Comparison of ENCODE assay signal across 8 cellular contexts in the genomic region with DNA sequence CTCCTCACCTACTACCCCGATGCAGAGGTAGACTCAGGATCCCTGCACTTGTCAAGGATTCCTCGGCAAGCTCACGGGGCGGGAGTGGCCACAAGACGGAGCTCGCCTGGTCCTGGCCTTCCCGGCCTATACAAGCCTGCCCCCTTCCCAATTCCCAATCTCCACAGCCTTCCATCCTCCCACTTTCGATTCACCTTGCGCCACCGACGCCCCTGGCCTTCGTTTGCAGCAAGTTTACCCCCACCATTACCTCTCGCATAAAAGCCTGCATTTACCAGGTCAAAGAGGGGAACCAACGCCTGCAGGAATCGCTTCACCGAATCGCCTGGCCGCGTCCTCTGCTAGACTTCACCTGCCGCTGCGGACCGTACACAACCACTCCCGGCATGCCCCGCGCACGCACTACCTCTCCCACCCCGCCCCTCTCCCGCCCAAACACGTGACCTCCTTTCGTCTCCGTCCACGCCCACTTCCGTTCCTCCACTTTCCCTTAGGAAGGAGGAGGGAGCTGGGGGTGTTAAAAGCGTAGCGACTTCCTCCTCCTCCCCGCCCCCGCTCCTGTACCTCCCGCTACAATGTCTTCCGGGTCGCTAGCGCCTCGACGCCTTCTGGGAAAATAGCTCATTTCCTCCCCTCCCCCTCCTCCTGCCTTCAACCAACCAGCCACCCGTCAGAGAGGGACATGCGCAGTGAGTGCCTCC. TPM values are rescaled to one million over a fixed set of nuclear protein-coding genes. Genes with fewer than 3 reads are reported as not detected.
DNase-seq lines count a peak whose midpoint lies in the region; TF ChIP-seq lines count a peak whose summit lies in the region.

A gene (minus strand): TSS at position 380 of the 701 bp plus-strand sequence. CDS start 44,779 bp downstream, outside the sequence.

- peaks cover 6% of the 10 kb centered on the region for H3K4me1 ChIP-seq in effector memory CD4-positive, alpha-beta T cell (ENCODE audit: control insufficient read depth, insufficient read depth, low read length, poor library complexity, severe bottlenecking)

- DNase-seq in COR-L47 (lab: John Stamatoyannopoulos, UW) (peak; percentile 99), GM20000 (ENCODE audit: low spot score) (peak; percentile 84), HT-29 (ENCODE audit: low spot score) (peak; percentile 98), lung microvascular endothelial cell (ENCODE audit: low read depth in 2 of 2) (peak; percentile 100)
- peak; percentile 98 for DNase-seq in NK-92 treated with Interleukin-12 subunit alpha and Interleukin-12 subunit beta, amount 100 ng/mL, for 24 hours (lab: John Stamatoyannopoulos, UW)
- DNase-seq in activated CD8-positive, alpha-beta memory T cell treated with anti-CD3 and anti-CD28 coated beads for 24 hours = peak; percentile 95
- DNase-seq in effector memory CD4-positive, alpha-beta T cell = peak; percentile 95 to 97 (median 95)
- DNase-seq in stimulated activated CD4-positive, alpha-beta T cell treated with anti-CD3 and anti-CD28 coated beads, TNF-alpha, amount 100 ng/mL, for 48 hours (ENCODE audit: low read depth in 3 of 3) = peak; percentile 92 to 98 (median 96)

- peak within 1 kb of the TSS; percentile 92 for H3K27ac ChIP-seq in effector memory CD4-positive, alpha-beta T cell (ENCODE audit: insufficient read depth, low read length, poor library complexity, severe bottlenecking)

- H3K27me3 ChIP-seq in effector memory CD4-positive, alpha-beta T cell (replicated peaks; ENCODE audit: control insufficient read depth, insufficient read depth, low read length, poor library complexity, severe bottlenecking) = no peaks in the 10 kb centered on the region

- peak; percentile 9 for TF ChIP-seq CTCF in GM20000 (IDR thresholded peaks at IDR 0.05; ENCODE audit: extremely low read depth, missing control alignments)

- H3K4me3 ChIP-seq in effector memory CD4-positive, alpha-beta T cell (ENCODE audit: insufficient read depth, low read depth, low read length, poor library complexity, severe bottlenecking) = peak within 1 kb of the TSS; percentile 84

- no peaks in the 10 kb centered on the region for H3K36me3 ChIP-seq in effector memory CD4-positive, alpha-beta T cell (ENCODE audit: control insufficient read depth, insufficient read depth, low read length)

- no peaks in the 10 kb centered on the region for H3K9me3 ChIP-seq in effector memory CD4-positive, alpha-beta T cell (ENCODE audit: control insufficient read depth, low read length)

RNA-seq across cellular contexts. Expression of the gene that starts here (rescaled TPM):
- total RNA-seq in HT-29 (2014; rRNA removed; shearing (Covaris generic)) = 32.0 and 38.6 TPM in 2 replicates
- 13.3 and 18.3 TPM in 2 replicates for total RNA-seq in lung microvascular endothelial cell

Comparison
In these comparisons a context has a peak if more than half of its experiments do, and no peak if none do; other contexts are left out.
1. Peak in every context shown above with its lines: DNase-seq, H3K4me3 ChIP-seq and H3K27ac ChIP-seq.